13 cellular contexts compared by ENCODE assay signal in the genomic region with DNA sequence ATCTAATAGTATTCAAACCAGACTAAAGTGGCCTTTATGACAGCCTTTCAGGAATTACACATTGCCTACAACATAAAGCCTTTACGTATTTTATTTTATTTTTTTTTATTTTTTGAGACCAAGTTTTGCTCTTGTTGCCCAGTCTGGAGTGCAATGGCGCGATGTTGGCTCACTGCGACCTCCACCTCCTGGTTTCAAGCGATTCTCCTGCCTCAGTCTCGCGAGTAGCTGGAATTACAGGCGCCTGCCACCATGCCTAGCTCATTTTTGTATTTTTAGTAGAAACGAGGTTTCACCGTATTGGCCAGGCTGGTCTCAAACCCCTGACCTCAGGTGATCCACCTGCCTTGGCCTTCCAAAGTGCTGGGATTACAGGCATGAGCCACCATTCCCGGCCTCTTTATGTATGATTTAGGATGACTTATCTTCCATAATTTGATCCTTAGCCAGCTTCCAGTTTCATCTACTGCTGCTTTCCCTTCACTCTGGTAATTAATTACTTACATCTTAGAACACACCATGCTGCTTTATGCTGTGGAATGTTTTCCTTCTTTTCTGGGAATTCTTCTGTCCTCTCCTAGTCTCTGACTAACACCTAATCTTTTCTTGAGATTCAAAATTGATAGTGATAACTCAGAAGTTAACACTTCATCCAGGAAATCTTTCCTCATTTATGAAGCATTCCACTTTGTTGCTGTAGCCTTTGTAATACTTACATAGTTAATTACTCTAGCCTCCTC. TPM values are rescaled to one million over a fixed set of nuclear protein-coding genes. Genes with fewer than 3 reads are reported as not detected.
DNase-seq lines count a peak whose midpoint lies in the region; TF ChIP-seq lines count a peak whose summit lies in the region.
"Had no signal": no experiment of that assay in that cellular context is flagged by ENCODE, and none has a peak within 500 bp of the region (broad histone marks: within the 10 kb centered on the region; RNA-seq: fewer than 3 reads in every experiment).

No MANE protein-coding gene starts in this region.

- TF ChIP-seq CTCF in GM10248 (IDR thresholded peaks at IDR 0.05; ENCODE audit: control extremely low read depth, extremely low read depth, low read depth, missing control alignments), result no peak

- peaks cover 24% of the 10 kb centered on the region for H3K4me1 ChIP-seq in ACC112 (ENCODE audit: control insufficient read depth, insufficient read depth, low read length, unreplicated experiment)

- peaks cover 59% of the 10 kb centered on the region for H3K79me2 ChIP-seq in ACC112 (ENCODE audit: control insufficient read depth, insufficient read depth, low read length, unreplicated experiment)

- H3K4me1 Mint-ChIP-seq in activated CD4-positive, alpha-beta memory T cell treated with anti-CD3 and anti-CD28 coated beads for 36 hours (ENCODE audit: low read depth), result peaks cover 30% of the 10 kb centered on the region

- H3K4me3 ChIP-seq in ACC112 (ENCODE audit: low read depth, low read length), result peak overlapping the region; percentile 90; the same call in 1 of the 2 replicates
- H3K4me3 ChIP-seq: gastrocnemius medialis had no signal

- in situ Hi-C loops in Caki2 (cut with HindIII; ENCODE audit: low pct_unique_long_range_greater_than_20kb, low sequenced_read_pairs), result no loop called here

- DNase-seq in Caki2 (ENCODE audit: low read depth) (peak; percentile 10), kidney tubule cell (ENCODE audit: low spot score) (peak; percentile 54), HCEC 1CT (no peak), GM10248 (ENCODE audit: extremely low spot score) (no peak), DMS 273 (lab: John Stamatoyannopoulos, UW; ENCODE audit: unreplicated experiment) (no peak), KG1 (lab: John Stamatoyannopoulos, UW) (no peak)
- no peak for DNase-seq in activated CD4-positive, alpha-beta memory T cell treated with anti-CD3 and anti-CD28 coated beads for 36 hours
- DNase-seq: gastrocnemius medialis, islet precursor cell, NCI-H1048, NCI-H345, T1000 had no signal

- H3K27ac Mint-ChIP-seq in activated CD4-positive, alpha-beta memory T cell treated with anti-CD3 and anti-CD28 coated beads for 36 hours, result peak overlapping the region; percentile 53

- H3K27me3 ChIP-seq in ACC112 (ENCODE audit: insufficient read depth, low read length), result no peaks in the 10 kb centered on the region
- H3K27me3 ChIP-seq: gastrocnemius medialis had no signal

- no peak overlapping the region for H2AFZ ChIP-seq in ACC112 (ENCODE audit: low read length, unreplicated experiment)

- POLR2A ChIA-PET in activated CD4-positive, alpha-beta memory T cell treated with anti-CD3 and anti-CD28 coated beads for 36 hours (lab: Charles Lee), result interaction anchor here (0.6 kb wide), 1 partner anchor 105 kb away, joined by 5 read pairs; no protein-coding TSS in a partner anchor
- POLR2A ChIA-PET in GM10248 (lab: Yijun Ruan, JAX), result no interaction called here

- H3K36me3 ChIP-seq in ACC112 (ENCODE audit: insufficient read depth, low read length), result peaks cover 18% of the 10 kb centered on the region

- CTCF ChIA-PET in activated CD4-positive, alpha-beta memory T cell treated with anti-CD3 and anti-CD28 coated beads for 36 hours (lab: Charles Lee), result no interaction called here
- CTCF ChIA-PET in GM10248 (lab: Yijun Ruan, JAX), result interaction anchor here (1.3 to 1.9 kb wide), 4 partner anchors 9 to 16 kb away, joined by 4 to 5 read pairs (median 4); no protein-coding TSS in a partner anchor

- no peak overlapping the region for H3K27ac ChIP-seq in ACC112 (ENCODE audit: low read depth, low read length)

- H3K27me3 Mint-ChIP-seq in activated CD4-positive, alpha-beta memory T cell treated with anti-CD3 and anti-CD28 coated beads for 36 hours, result no peaks in the 10 kb centered on the region

- H3K36me3 Mint-ChIP-seq in activated CD4-positive, alpha-beta memory T cell treated with anti-CD3 and anti-CD28 coated beads for 36 hours, result peaks cover 21% of the 10 kb centered on the region

- H3K4me3 Mint-ChIP-seq in activated CD4-positive, alpha-beta memory T cell treated with anti-CD3 and anti-CD28 coated beads for 36 hours, result peak overlapping the region; percentile 34

- intact Hi-C loops in activated CD4-positive, alpha-beta memory T cell treated with anti-CD3 and anti-CD28 coated beads for 36 hours (cut with micrococcal nuclease), result no loop called here

- no peaks in the 10 kb centered on the region for H3K9me3 Mint-ChIP-seq in activated CD4-positive, alpha-beta memory T cell treated with anti-CD3 and anti-CD28 coated beads for 36 hours

RNA-seq across cellular contexts. Expression of a gene that starts 2.6 kb away (rescaled TPM):
- total RNA-seq in Caki2 (2014; rRNA removed; shearing (Covaris generic); ENCODE audit: low replicate concordance), result 8.7 and 12.5 TPM in 2 replicates
- 10 to 100 TPM; 88.2 to 90.8 TPM for total RNA-seq in activated CD4-positive, alpha-beta memory T cell treated with anti-CD3 and anti-CD28 coated beads for 36 hours

Comparison
In these comparisons a context has a peak if more than half of its experiments do, and no peak if none do; other contexts are left out.
1. DNase-seq: peak in Caki2 (single experiment) and kidney tubule cell (single experiment); none in activated CD4-positive, alpha-beta memory T cell treated with anti-CD3 and anti-CD28 coated beads for 36 hours (single experiment), HCEC 1CT (single experiment), GM10248 (single experiment), DMS 273 (single experiment) and KG1 (single experiment).